In genomic region chr16:68283346-68283745, GRCh38 we compare ENCODE assay signal across 13 cellular contexts. TPM values are rescaled to one million over a fixed set of nuclear protein-coding genes. Genes with fewer than 3 reads are reported as not detected.
DNase-seq lines count a peak whose midpoint lies in the region; ATAC-seq, FAIRE-seq and TF ChIP-seq lines count a peak whose summit lies in the region.
"Had no signal": no experiment of that assay in that cellular context is flagged by ENCODE, and none has a peak within 500 bp of the region (broad histone marks: within the 10 kb centered on the region; RNA-seq: fewer than 3 reads in every experiment).

No MANE protein-coding gene starts in this region.

- intact Hi-C loops in natural killer cell (cut with micrococcal nuclease): no loop called here

- H3K4me3 Mint-ChIP-seq in natural killer cell: peak overlapping the region; percentile 71

- H3K9ac ChIP-seq in adipocyte (ENCODE audit: low read length): peak overlapping the region; percentile 86

- no peak for FAIRE-seq in HTR-8/SVneo (lab: Jason Lieb, UNC)
- FAIRE-seq: bronchial epithelial cell, TTC549 had no signal

- TF ChIP-seq CTCF in HL-60 (IDR thresholded peaks at IDR 0.05; ENCODE audit: insufficient read depth, low read length) (no peak), natural killer cell (IDR thresholded peaks at IDR 0.05) (no peak)

- H3K36me3 Mint-ChIP-seq in natural killer cell: no peaks in the 10 kb centered on the region

- H3K9me3 Mint-ChIP-seq in natural killer cell: no peaks in the 10 kb centered on the region

- H3K4me1 Mint-ChIP-seq in natural killer cell: peaks cover 62 to 75% of the 10 kb centered on the region in 2 donors

- H3K36me3 ChIP-seq in adipocyte (ENCODE audit: control insufficient read depth, insufficient read depth, low read length, severe bottlenecking): peaks cover 64% of the 10 kb centered on the region

- H3K9me3 ChIP-seq in adipocyte (ENCODE audit: control insufficient read depth, low read length): no peaks in the 10 kb centered on the region

- H3K4me1 ChIP-seq in adipocyte (ENCODE audit: control insufficient read depth, insufficient read depth, low read length): peaks cover 88% of the 10 kb centered on the region

- DNase-seq in CD1c-positive myeloid dendritic cell (ENCODE audit: extremely low spot score) (peak; percentile 32), HL-60 (ENCODE audit: low read depth in 1 of 2, low spot score in 1 of 2) (no peak), adipocyte (ENCODE audit: low read depth) (no peak), natural killer cell (no peak), HTR-8/SVneo (ENCODE audit: insufficient read length, low spot score) (no peak), NCI-H146 (lab: John Stamatoyannopoulos, UW) (no peak), foreskin melanocyte (no peak)
- DNase-seq: DMS79 treated with DMSO at 0.1 percent for 48 hours; NCI-H524; stimulated activated CD4-positive, alpha-beta T cell treated with anti-CD3 and anti-CD28 coated beads, Interleukin-4, amount 100 ng/mL, for 1 hour had no signal

- no peaks in the 10 kb centered on the region for H3K27me3 Mint-ChIP-seq in natural killer cell (ENCODE audit: low read depth in 2 of 2)

- H3K4me3 ChIP-seq in HL-60 (replicated peaks; ENCODE audit: insufficient read depth, low read length): no peak overlapping the region
- no peak overlapping the region for H3K4me3 ChIP-seq in adipocyte (ENCODE audit: low read length)

- no peak for ATAC-seq in natural killer cell
- no peak for ATAC-seq in GM19351 (IDR thresholded peaks at IDR 0.05; ENCODE audit: unreplicated experiment)

- H3K27me3 ChIP-seq in HL-60 (ENCODE audit: insufficient read depth, poor library complexity, severe bottlenecking) (no peaks in the 10 kb centered on the region), adipocyte (replicated peaks; ENCODE audit: control insufficient read depth, insufficient read depth, low read length) (no peaks in the 10 kb centered on the region)

- peak overlapping the region; percentile 77 to 88 for H3K27ac Mint-ChIP-seq in natural killer cell

- peak overlapping the region; percentile 88 for H3K27ac ChIP-seq in HL-60 (replicated peaks)

RNA-seq across cellular contexts. Expression of gene SLC7A6, which starts 19.0 kb away (rescaled TPM):
- 10 to 100 TPM; 46.6 to 84.9 (median 69.6) TPM for total RNA-seq in natural killer cell

RNA-seq across cellular contexts. Expression of gene SLC7A6OS, which starts 27.4 kb away (rescaled TPM):
- 10 to 100 TPM; 46.3 to 57.3 (median 56.1) TPM for total RNA-seq in natural killer cell

RNA-seq across cellular contexts. Expression of gene PRMT7, which starts 27.5 kb away (rescaled TPM):
- 10 to 100 TPM; 60.7 to 84.7 (median 68.2) TPM for total RNA-seq in natural killer cell

RNA-seq across cellular contexts. Expression of gene PLA2G15, which starts 38.2 kb away (rescaled TPM):
- 10 to 100 TPM in 2 of 3 donors, 1 to 10 TPM in 1; 5.6 to 13.0 (median 12.7) TPM for total RNA-seq in natural killer cell

RNA-seq across cellular contexts. Expression of gene ESRP2, which starts 47.4 kb away (rescaled TPM):
- not detected for total RNA-seq in natural killer cell
